ENCODE assay signal across 20 cellular contexts in genomic region chr5:93053825-93054224, GRCh38.
A peak's percentile ranks its signal among the peaks of the same experiment; 100 is the strongest.
DNase-seq lines count a peak whose midpoint lies in the region; ATAC-seq, FAIRE-seq and TF ChIP-seq lines count a peak whose summit lies in the region.
"Had no signal": no experiment of that assay in that cellular context is flagged by ENCODE, and none has a peak within 500 bp of the region (broad histone marks: within the 10 kb centered on the region; RNA-seq: fewer than 3 reads in every experiment).

No MANE protein-coding gene starts in this region.

- CTCF ChIA-PET in AG04450 (lab: Charles Lee), result no interaction called here

- no peaks in the 10 kb centered on the region for H3K4me1 ChIP-seq in pancreas
- H3K4me1 ChIP-seq: suprapubic skin had no signal

- no peak for ATAC-seq in pancreas
- ATAC-seq: K562 had no signal

- H3K27ac ChIP-seq in AG04450 (ENCODE audit: low read depth, low read length), result no peak overlapping the region
- H3K27ac ChIP-seq in pancreas, result no peak overlapping the region
- H3K27ac ChIP-seq: suprapubic skin had no signal

- H3K27me3 ChIP-seq in AG04450 (ENCODE audit: control insufficient read depth, insufficient read depth, low read length), result no peaks in the 10 kb centered on the region
- H3K27me3 ChIP-seq in pancreas, result no peaks in the 10 kb centered on the region
- H3K27me3 ChIP-seq: suprapubic skin had no signal

- POLR2A ChIA-PET in AG04450 (lab: Yijun Ruan, JAX), result interaction anchor here (0.5 kb wide), 2 partner anchors 936 to 1740 kb away, joined by 6 to 7 read pairs; no protein-coding TSS in a partner anchor

- no peaks in the 10 kb centered on the region for H3K36me3 ChIP-seq in pancreas
- H3K36me3 ChIP-seq: suprapubic skin had no signal

- H3K9me3 ChIP-seq in AG04450 (ENCODE audit: control insufficient read depth, insufficient read depth, low read length) (no peaks in the 10 kb centered on the region), pancreas (no peaks in the 10 kb centered on the region)
- H3K9me3 ChIP-seq: suprapubic skin had no signal

- peak; percentile 55 for DNase-seq in AG04450 (ENCODE audit: low read depth, low spot score)
- peak; percentile 12 for DNase-seq in HT-29 (ENCODE audit: low spot score)
- DNase-seq in astrocyte of the hippocampus (ENCODE audit: low read depth, low spot score), result peak; percentile 32
- DNase-seq in foreskin melanocyte, result peak; percentile 83
- DNase-seq in erythroblast (lab: John Stamatoyannopoulos, UW), result no peak
- no peak for DNase-seq in NCI-H2107 treated with DMSO at 0.1 percent for 48 hours (lab: John Stamatoyannopoulos, UW; ENCODE audit: unreplicated experiment)
- no peak for DNase-seq in midbrain (lab: John Stamatoyannopoulos, UW)
- DNase-seq in pancreas, result no peak
- DNase-seq: activated CD4-positive, alpha-beta T cell treated with anti-CD3 and anti-CD28 coated beads, Interleukin-2, amount 50 U/mL, for 4 hours; activated naive CD4-positive, alpha-beta T cell; anterior cingulate cortex; CD8-positive, alpha-beta memory T cell; DND-41; NCI-H1105; NCI-H2107; NCI-H526; nephron progenitor cell; Right ventricle myocardium superior had no signal

- FAIRE-seq in pancreas (lab: Jason Lieb, UNC), result no peak
- FAIRE-seq: K562 had no signal

- no peak for TF ChIP-seq POLR2A in erythroblast (IDR thresholded peaks at IDR 0.05; ENCODE audit: low read length)

- H3K4me3 ChIP-seq in AG04450 (ENCODE audit: low read depth, low read length), result no peak overlapping the region
- no peak overlapping the region for H3K4me3 ChIP-seq in pancreas
- H3K4me3 ChIP-seq: K562, suprapubic skin had no signal

- intact Hi-C loops in pancreas (cut with DNase I), result no loop called here

- TF ChIP-seq CTCF in AG04450 (IDR thresholded peaks at IDR 0.05; ENCODE audit: low read depth, low read length) (no peak), pancreas (IDR thresholded peaks at IDR 0.05) (no peak)

Comparison
In these comparisons a context has a peak if more than half of its experiments do, and no peak if none do; other contexts are left out.
1. DNase-seq: peak in AG04450 (single experiment), HT-29 (single experiment), astrocyte of the hippocampus (single experiment) and foreskin melanocyte (single experiment); none in erythroblast (0 of 2), NCI-H2107 treated with DMSO at 0.1 percent for 48 hours (single experiment), midbrain (single experiment) and pancreas (0 of 6).